Comparison of ENCODE assay signal across 7 cellular contexts in genomic region chr20:63273180-63273579, GRCh38. TPM values are rescaled to one million over a fixed set of nuclear protein-coding genes. Genes with fewer than 3 reads are reported as not detected.
A peak's percentile ranks its signal among the peaks of the same experiment; 100 is the strongest.
DNase-seq lines count a peak whose midpoint lies in the region; ATAC-seq and TF ChIP-seq lines count a peak whose summit lies in the region.

No MANE protein-coding gene starts in this region.

- peak overlapping the region; percentile 85 for H3K9ac ChIP-seq in iPS-15b (ENCODE audit: low read depth, low read length)

- H3K27ac Mint-ChIP-seq in activated CD4-positive, alpha-beta memory T cell treated with anti-CD3 and anti-CD28 coated beads, Interleukin-2, amount 10 ng/mL, durations not matched to agents 7 days and 5 days = peak overlapping the region; percentile 82
- H3K27ac Mint-ChIP-seq in stimulated activated memory B cell treated with anti-CD40 and anti-IgM and Interleukin-4, amounts not matched to agents 10 μg/mL and 1 μg/mL and 100 μg/mL, for 72 hours = peak overlapping the region; percentile 91

- no peaks in the 10 kb centered on the region for H3K4me1 ChIP-seq in iPS-15b (ENCODE audit: control insufficient read depth, insufficient read depth, low read length)

- CTCF ChIA-PET in activated CD4-positive, alpha-beta memory T cell treated with anti-CD3 and anti-CD28 coated beads, Interleukin-2, amount 10 ng/mL, durations not matched to agents 7 days and 5 days (lab: Charles Lee) = no interaction called here

- no peak for TF ChIP-seq CTCF in HFF-Myc (IDR thresholded peaks at IDR 0.05; ENCODE audit: low read depth, low read length, missing control alignments)

- no peaks in the 10 kb centered on the region for H3K27me3 ChIP-seq in iPS-15b (ENCODE audit: control insufficient read depth, insufficient read depth, low read length)

- H3K27me3 Mint-ChIP-seq in activated CD4-positive, alpha-beta memory T cell treated with anti-CD3 and anti-CD28 coated beads, Interleukin-2, amount 10 ng/mL, durations not matched to agents 7 days and 5 days = no peaks in the 10 kb centered on the region
- H3K27me3 Mint-ChIP-seq in stimulated activated memory B cell treated with anti-CD40 and anti-IgM and Interleukin-4, amounts not matched to agents 10 μg/mL and 1 μg/mL and 100 μg/mL, for 72 hours = no peaks in the 10 kb centered on the region

- H3K9me3 Mint-ChIP-seq in activated CD4-positive, alpha-beta memory T cell treated with anti-CD3 and anti-CD28 coated beads, Interleukin-2, amount 10 ng/mL, durations not matched to agents 7 days and 5 days = no peaks in the 10 kb centered on the region
- H3K9me3 Mint-ChIP-seq in stimulated activated memory B cell treated with anti-CD40 and anti-IgM and Interleukin-4, amounts not matched to agents 10 μg/mL and 1 μg/mL and 100 μg/mL, for 72 hours = no peaks in the 10 kb centered on the region

- no peak for ATAC-seq in stimulated activated memory B cell treated with anti-CD40 and anti-IgM and Interleukin-4, amounts not matched to agents 10 μg/mL and 1 μg/mL and 100 μg/mL, for 72 hours
- ATAC-seq in HG03469 (IDR thresholded peaks at IDR 0.05; ENCODE audit: unreplicated experiment) (no peak), GM21360 (IDR thresholded peaks at IDR 0.05; ENCODE audit: unreplicated experiment) (no peak)

- no peaks in the 10 kb centered on the region for H3K9me3 ChIP-seq in iPS-15b (ENCODE audit: control insufficient read depth, insufficient read depth, low read length)

- POLR2A ChIA-PET in activated CD4-positive, alpha-beta memory T cell treated with anti-CD3 and anti-CD28 coated beads, Interleukin-2, amount 10 ng/mL, durations not matched to agents 7 days and 5 days (lab: Charles Lee) = interaction anchor here (0.5 to 2.1 kb wide), 6 partner anchors 11 to 797 kb away, joined by 3 to 13 read pairs (median 5); partner anchors contain the start of genes MRGBP and YTHDF1

- H3K36me3 Mint-ChIP-seq in activated CD4-positive, alpha-beta memory T cell treated with anti-CD3 and anti-CD28 coated beads, Interleukin-2, amount 10 ng/mL, durations not matched to agents 7 days and 5 days (ENCODE audit: low read depth) = peaks cover 6% of the 10 kb centered on the region
- peaks cover 11% of the 10 kb centered on the region for H3K36me3 Mint-ChIP-seq in stimulated activated memory B cell treated with anti-CD40 and anti-IgM and Interleukin-4, amounts not matched to agents 10 μg/mL and 1 μg/mL and 100 μg/mL, for 72 hours

- H3K4me3 ChIP-seq in HFF-Myc (replicated peaks; ENCODE audit: low read depth, low read length) (peak overlapping the region; percentile 92), iPS-15b (ENCODE audit: low read depth, low read length) (peak overlapping the region; percentile 79)

- peaks cover 24% of the 10 kb centered on the region for H3K36me3 ChIP-seq in iPS-15b (ENCODE audit: control insufficient read depth, insufficient read depth, low read length)

- H3K4me3 Mint-ChIP-seq in activated CD4-positive, alpha-beta memory T cell treated with anti-CD3 and anti-CD28 coated beads, Interleukin-2, amount 10 ng/mL, durations not matched to agents 7 days and 5 days = peak overlapping the region; percentile 91
- peak overlapping the region; percentile 89 for H3K4me3 Mint-ChIP-seq in stimulated activated memory B cell treated with anti-CD40 and anti-IgM and Interleukin-4, amounts not matched to agents 10 μg/mL and 1 μg/mL and 100 μg/mL, for 72 hours

- DNase-seq in HFF-Myc (ENCODE audit: extremely low read depth, low read depth) = no peak
- no peak for DNase-seq in activated CD4-positive, alpha-beta memory T cell treated with anti-CD3 and anti-CD28 coated beads, Interleukin-2, amount 10 ng/mL, durations not matched to agents 7 days and 5 days
- no peak for DNase-seq in SK-N-DZ (ENCODE audit: low spot score)

- H3K4me1 Mint-ChIP-seq in activated CD4-positive, alpha-beta memory T cell treated with anti-CD3 and anti-CD28 coated beads, Interleukin-2, amount 10 ng/mL, durations not matched to agents 7 days and 5 days = peaks cover 26% of the 10 kb centered on the region
- peaks cover 38% of the 10 kb centered on the region for H3K4me1 Mint-ChIP-seq in stimulated activated memory B cell treated with anti-CD40 and anti-IgM and Interleukin-4, amounts not matched to agents 10 μg/mL and 1 μg/mL and 100 μg/mL, for 72 hours

RNA-seq across cellular contexts. Expression of gene ARFGAP1, which starts 0.6 kb away (rescaled TPM):
- total RNA-seq in activated CD4-positive, alpha-beta memory T cell treated with anti-CD3 and anti-CD28 coated beads, Interleukin-2, amount 10 ng/mL, durations not matched to agents 7 days and 5 days = 10 to 100 TPM; 80.1 to 82.0 TPM
- polyA plus RNA-seq in SK-N-DZ (2014; cell fraction: cytosol; rRNA removed) = 74.7 and 81.6 TPM in 2 replicates
- polyA plus RNA-seq in SK-N-DZ (2014; cell fraction: nucleus; rRNA removed) = 550 and 600 TPM in 2 replicates

RNA-seq across cellular contexts. Expression of gene NKAIN4, which starts 18.9 kb away (rescaled TPM):
- not detected for total RNA-seq in activated CD4-positive, alpha-beta memory T cell treated with anti-CD3 and anti-CD28 coated beads, Interleukin-2, amount 10 ng/mL, durations not matched to agents 7 days and 5 days
- polyA plus RNA-seq in SK-N-DZ (2014; cell fraction: cytosol; rRNA removed) = 0.70 and 0.74 TPM in 2 replicates
- polyA plus RNA-seq in SK-N-DZ (2014; cell fraction: nucleus; rRNA removed) = 1.7 TPM in 1 of 2 replicates, not detected in the other

RNA-seq across cellular contexts. Expression of gene COL20A1, which starts 19.8 kb away (rescaled TPM):
- total RNA-seq in activated CD4-positive, alpha-beta memory T cell treated with anti-CD3 and anti-CD28 coated beads, Interleukin-2, amount 10 ng/mL, durations not matched to agents 7 days and 5 days = not detected
- not detected in 2 replicates for polyA plus RNA-seq in SK-N-DZ (2014; cell fraction: cytosol; rRNA removed)
- polyA plus RNA-seq in SK-N-DZ (2014; cell fraction: nucleus; rRNA removed) = 0.19 and 0.37 TPM in 2 replicates

RNA-seq across cellular contexts. Expression of gene BIRC7, which starts 37.5 kb away (rescaled TPM):
- total RNA-seq in activated CD4-positive, alpha-beta memory T cell treated with anti-CD3 and anti-CD28 coated beads, Interleukin-2, amount 10 ng/mL, durations not matched to agents 7 days and 5 days = not detected
- 0.28 TPM in 1 of 2 replicates, not detected in the other for polyA plus RNA-seq in SK-N-DZ (2014; cell fraction: cytosol; rRNA removed)
- polyA plus RNA-seq in SK-N-DZ (2014; cell fraction: nucleus; rRNA removed) = 1.8 and 2.2 TPM in 2 replicates

RNA-seq across cellular contexts. Expression of gene YTHDF1, which starts 57.2 kb away (rescaled TPM):
- 10 to 100 TPM; 36.1 to 36.8 TPM for total RNA-seq in activated CD4-positive, alpha-beta memory T cell treated with anti-CD3 and anti-CD28 coated beads, Interleukin-2, amount 10 ng/mL, durations not matched to agents 7 days and 5 days
- 41.9 and 44.5 TPM in 2 replicates for polyA plus RNA-seq in SK-N-DZ (2014; cell fraction: cytosol; rRNA removed)
- 34.4 and 56.3 TPM in 2 replicates for polyA plus RNA-seq in SK-N-DZ (2014; cell fraction: nucleus; rRNA removed)
